9 cellular contexts compared by ENCODE assay signal in genomic region chr2:86274918-86275275, GRCh38.
DNase-seq lines count a peak whose midpoint lies in the region; ATAC-seq and TF ChIP-seq lines count a peak whose summit lies in the region.
"Had no signal": no experiment of that assay in that cellular context is flagged by ENCODE, and none has a peak within 500 bp of the region (broad histone marks: within the 10 kb centered on the region; RNA-seq: fewer than 3 reads in every experiment).

No MANE protein-coding gene starts in this region.

- ATAC-seq in GM21447 (IDR thresholded peaks at IDR 0.05; ENCODE audit: unreplicated experiment): peak; percentile 65
- ATAC-seq in GM21381 (IDR thresholded peaks at IDR 0.05; ENCODE audit: unreplicated experiment): no peak

- POLR2A ChIA-PET in HEK293T (lab: Yijun Ruan, JAX): no interaction called here

- H3K36me3 ChIP-seq in left ventricle myocardium inferior: no peaks in the 10 kb centered on the region

- H3K27ac ChIP-seq in left ventricle myocardium inferior (replicated peaks): peak overlapping the region; percentile 16

- peak; percentile 48 for DNase-seq in D341Med (ENCODE audit: low spot score)
- DNase-seq in NCI-H1694 treated with DMSO at 0.1 percent for 48 hours (lab: John Stamatoyannopoulos, UW): peak; percentile 53
- peak; percentile 63 for DNase-seq in left ventricle myocardium inferior
- no peak for DNase-seq in hepatic stellate cell (ENCODE audit: low spot score)
- no peak for DNase-seq in stimulated activated CD4-positive, alpha-beta T cell treated with anti-CD3 and anti-CD28 coated beads, Interleukin-2, amount 100 ng/mL, for 48 hours
- DNase-seq in HEK293T (ENCODE audit: extremely low spot score): no peak
- DNase-seq: NCI-H526 treated with DMSO at 0.1 percent for 48 hours had no signal

- intact Hi-C loops in left ventricle myocardium inferior (cut with micrococcal nuclease): no loop called here

- H3K9me3 ChIP-seq in left ventricle myocardium inferior (replicated peaks): peaks cover 22% of the 10 kb centered on the region

- CTCF ChIA-PET in HEK293T (lab: Yijun Ruan, JAX): no interaction called here

- no peak for TF ChIP-seq CTCF in left ventricle myocardium inferior (IDR thresholded peaks at IDR 0.05; ENCODE audit: borderline replicate concordance)

- H3K27me3 ChIP-seq in left ventricle myocardium inferior (ENCODE audit: low read depth): no peaks in the 10 kb centered on the region

- H3K4me3 ChIP-seq in left ventricle myocardium inferior: no peak overlapping the region

- H3K4me1 ChIP-seq in left ventricle myocardium inferior: peaks cover 32% of the 10 kb centered on the region

TF ChIP-seq in HEK293T, 16 proteins besides CTCF, POLR2A, EP300 and RAD21:
- TF ChIP-seq FOXK2 (IDR thresholded peaks at IDR 0.05) (no peak), NFRKB (IDR thresholded peaks at IDR 0.05) (no peak), TARDBP (IDR thresholded peaks at IDR 0.05) (no peak), BHLHE40 (IDR thresholded peaks at IDR 0.05; ENCODE audit: borderline replicate concordance) (no peak), SP1 (IDR thresholded peaks at IDR 0.05) (no peak), ARNT (IDR thresholded peaks at IDR 0.05) (no peak), CTBP1 (IDR thresholded peaks at IDR 0.05; ENCODE audit: borderline replicate concordance) (no peak), ELF4 (IDR thresholded peaks at IDR 0.05) (no peak), FOXA1 (IDR thresholded peaks at IDR 0.05) (no peak), FOXM1 (IDR thresholded peaks at IDR 0.05; ENCODE audit: borderline replicate concordance) (no peak), ZNF384 (IDR thresholded peaks at IDR 0.05) (no peak), L3MBTL2 (conservative IDR thresholded peaks at IDR 0.05) (no peak), LEF1 (IDR thresholded peaks at IDR 0.05; ENCODE audit: borderline replicate concordance) (no peak), SUZ12 (IDR thresholded peaks at IDR 0.05) (no peak), HDGF (IDR thresholded peaks at IDR 0.05; ENCODE audit: borderline replicate concordance) (no peak)
- TF ChIP-seq, protein P1, sequence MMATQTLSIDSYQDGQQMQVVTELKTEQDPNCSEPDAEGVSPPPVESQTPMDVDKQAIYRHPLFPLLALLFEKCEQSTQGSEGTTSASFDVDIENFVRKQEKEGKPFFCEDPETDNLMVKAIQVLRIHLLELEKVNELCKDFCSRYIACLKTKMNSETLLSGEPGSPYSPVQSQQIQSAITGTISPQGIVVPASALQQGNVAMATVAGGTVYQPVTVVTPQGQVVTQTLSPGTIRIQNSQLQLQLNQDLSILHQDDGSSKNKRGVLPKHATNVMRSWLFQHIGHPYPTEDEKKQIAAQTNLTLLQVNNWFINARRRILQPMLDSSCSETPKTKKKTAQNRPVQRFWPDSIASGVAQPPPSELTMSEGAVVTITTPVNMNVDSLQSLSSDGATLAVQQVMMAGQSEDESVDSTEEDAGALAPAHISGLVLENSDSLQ (IDR thresholded peaks at IDR 0.05): no peak

Comparison
In these comparisons a context has a peak if more than half of its experiments do, and no peak if none do; other contexts are left out.
1. DNase-seq: peak in D341Med (single experiment), NCI-H1694 treated with DMSO at 0.1 percent for 48 hours (single experiment) and left ventricle myocardium inferior (single experiment); none in hepatic stellate cell (single experiment), stimulated activated CD4-positive, alpha-beta T cell treated with anti-CD3 and anti-CD28 coated beads, Interleukin-2, amount 100 ng/mL, for 48 hours (0 of 2) and HEK293T (single experiment).